1 cellular context compared by ENCODE assay signal in the genomic region with DNA sequence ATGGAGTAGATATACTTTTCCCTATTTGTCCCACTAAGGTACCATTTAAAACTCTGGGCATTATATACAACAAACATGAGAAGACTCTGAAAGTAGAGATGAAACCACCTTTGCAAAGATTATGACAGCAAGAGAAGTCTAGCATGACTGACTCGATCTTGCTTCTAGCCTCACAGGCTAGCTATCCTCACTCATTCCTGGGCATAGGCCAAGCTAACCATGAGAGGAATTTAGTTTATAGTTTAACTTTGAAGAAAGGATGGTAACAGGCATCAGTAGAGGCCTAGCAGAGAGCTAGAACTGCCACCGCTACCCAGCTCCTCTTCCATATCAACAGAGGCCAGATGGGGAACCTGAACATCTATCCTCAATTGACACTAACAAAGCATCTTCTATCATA.
TF ChIP-seq lines count a peak whose summit lies in the region.

No MANE protein-coding gene starts in this region.

TF ChIP-seq in H1, 55 proteins besides CTCF, POLR2A, EP300 and RAD21:
- TF ChIP-seq, protein P1, sequence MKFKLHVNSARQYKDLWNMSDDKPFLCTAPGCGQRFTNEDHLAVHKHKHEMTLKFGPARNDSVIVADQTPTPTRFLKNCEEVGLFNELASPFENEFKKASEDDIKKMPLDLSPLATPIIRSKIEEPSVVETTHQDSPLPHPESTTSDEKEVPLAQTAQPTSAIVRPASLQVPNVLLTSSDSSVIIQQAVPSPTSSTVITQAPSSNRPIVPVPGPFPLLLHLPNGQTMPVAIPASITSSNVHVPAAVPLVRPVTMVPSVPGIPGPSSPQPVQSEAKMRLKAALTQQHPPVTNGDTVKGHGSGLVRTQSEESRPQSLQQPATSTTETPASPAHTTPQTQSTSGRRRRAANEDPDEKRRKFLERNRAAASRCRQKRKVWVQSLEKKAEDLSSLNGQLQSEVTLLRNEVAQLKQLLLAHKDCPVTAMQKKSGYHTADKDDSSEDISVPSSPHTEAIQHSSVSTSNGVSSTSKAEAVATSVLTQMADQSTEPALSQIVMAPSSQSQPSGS (IDR thresholded peaks at IDR 0.05; ENCODE audit: low read length), result no peak
- no peak for TF ChIP-seq RXRA (IDR thresholded peaks at IDR 0.05; ENCODE audit: insufficient read depth, low read depth, low read length)
- TF ChIP-seq KDM5A (IDR thresholded peaks at IDR 0.05; ENCODE audit: low read length), result no peak
- no peak for TF ChIP-seq POU5F1 (IDR thresholded peaks at IDR 0.05; ENCODE audit: low read depth, low read length)
